In genomic region chr12:3704512-3705348, GRCh38 we compare ENCODE assay signal across 11 cellular contexts. TPM values are rescaled to one million over a fixed set of nuclear protein-coding genes. Genes with fewer than 3 reads are reported as not detected.
DNase-seq lines count a peak whose midpoint lies in the region; ATAC-seq and TF ChIP-seq lines count a peak whose summit lies in the region.
"Had no signal": no experiment of that assay in that cellular context is flagged by ENCODE, and none has a peak within 500 bp of the region (broad histone marks: within the 10 kb centered on the region; RNA-seq: fewer than 3 reads in every experiment).

No MANE protein-coding gene starts in this region.

- H3K9me3 ChIP-seq in breast epithelium, result no peaks in the 10 kb centered on the region
- H3K9me3 ChIP-seq in mucosa of descending colon, result no peaks in the 10 kb centered on the region
- H3K9me3 ChIP-seq in vagina, result no peaks in the 10 kb centered on the region

- H3K4me3 ChIP-seq in breast epithelium (peak overlapping the region in 2 of 3 donors; percentile 8 to 26), coronary artery (peak overlapping the region; percentile 32), mucosa of descending colon (no peak overlapping the region), vagina (peak overlapping the region in 1 of 2 donors; percentile 25)

- H3K4me1 ChIP-seq in breast epithelium (no peaks in the 10 kb centered on the region), mucosa of descending colon (ENCODE audit: low read depth) (no peaks in the 10 kb centered on the region), vagina (peaks cover 8% of the 10 kb centered on the region)

- peaks cover 6% of the 10 kb centered on the region for H3K4me1 Mint-ChIP-seq in MCF 10A (ENCODE audit: insufficient read depth, unreplicated experiment)

- DNase-seq in breast epithelium (ENCODE audit: low spot score in 2 of 2), result no peak
- DNase-seq in MCF 10A (ENCODE audit: unreplicated experiment), result no peak
- no peak for DNase-seq in coronary artery (ENCODE audit: low spot score)
- DNase-seq in mucosa of descending colon, result no peak
- no peak for DNase-seq in vagina (ENCODE audit: extremely low spot score in 2 of 2)
- DNase-seq in SK-N-DZ (ENCODE audit: low spot score), result no peak
- DNase-seq in stimulated activated CD8-positive, alpha-beta memory T cell treated with anti-CD3 and anti-CD28 coated beads, Interleukin-4, amount 100 ng/mL, for 48 hours, result no peak
- DNase-seq: activated gamma-delta T cell; CD4-positive, alpha-beta T cell had no signal

- CTCF ChIA-PET in MCF 10A (lab: Yijun Ruan, JAX), result interaction anchor here (0.6 kb wide), 2 partner anchors 41 to 409 kb away, joined by 3 to 4 read pairs; no protein-coding TSS in a partner anchor

- POLR2A ChIA-PET in MCF 10A (lab: Yijun Ruan, JAX), result no interaction called here

- ATAC-seq in mucosa of descending colon (peak; percentile 43), HG02759 (IDR thresholded peaks at IDR 0.05; ENCODE audit: unreplicated experiment) (no peak)

- intact Hi-C loops in breast epithelium (cut with DNase I; ENCODE audit: low total_unique reads) (no loop called here), MCF 10A (cut with micrococcal nuclease) (no loop called here), mucosa of descending colon (cut with DNase I, micrococcal nuclease) (no loop called here), vagina (cut with DNase I) (no loop called here)

- H3K27me3 ChIP-seq in breast epithelium, result no peaks in the 10 kb centered on the region
- no peaks in the 10 kb centered on the region for H3K27me3 ChIP-seq in vagina

- TF ChIP-seq POLR2A in breast epithelium (IDR thresholded peaks at IDR 0.05) (no peak), vagina (IDR thresholded peaks at IDR 0.05) (no peak)

- no peaks in the 10 kb centered on the region for H3K27me3 Mint-ChIP-seq in MCF 10A (ENCODE audit: insufficient read depth, unreplicated experiment)
- H3K27me3 Mint-ChIP-seq: CD4-positive, alpha-beta T cell had no signal

- no peaks in the 10 kb centered on the region for H3K36me3 Mint-ChIP-seq in MCF 10A (ENCODE audit: insufficient read depth, unreplicated experiment)

- no peak overlapping the region for H3K4me3 Mint-ChIP-seq in MCF 10A (ENCODE audit: unreplicated experiment)
- H3K4me3 Mint-ChIP-seq: CD4-positive, alpha-beta T cell had no signal

- H3K36me3 ChIP-seq in breast epithelium, result no peaks in the 10 kb centered on the region
- H3K36me3 ChIP-seq in mucosa of descending colon (ENCODE audit: low read depth), result no peaks in the 10 kb centered on the region
- no peaks in the 10 kb centered on the region for H3K36me3 ChIP-seq in vagina

- H3K27ac ChIP-seq in breast epithelium (peak overlapping the region; percentile 66 to 76), coronary artery (peak overlapping the region; percentile 48 to 56), vagina (peak overlapping the region; percentile 55)
- H3K27ac ChIP-seq: epithelial cell of prostate had no signal

- H3K27ac Mint-ChIP-seq in MCF 10A (ENCODE audit: low read depth, unreplicated experiment), result no peak overlapping the region
- H3K27ac Mint-ChIP-seq: CD4-positive, alpha-beta T cell had no signal

- TF ChIP-seq CTCF in breast epithelium (IDR thresholded peaks at IDR 0.05), result no peak
- TF ChIP-seq CTCF in MCF 10A (IDR thresholded peaks at IDR 0.05; ENCODE audit: unreplicated experiment), result no peak
- no peak for TF ChIP-seq CTCF in coronary artery (IDR thresholded peaks at IDR 0.05)
- TF ChIP-seq CTCF in mucosa of descending colon (IDR thresholded peaks at IDR 0.05), result no peak
- TF ChIP-seq CTCF in vagina (IDR thresholded peaks at IDR 0.05), result no peak

- no TSS peak for BruUV-seq in MCF 10A (replicated peaks; lab: Mats Ljungman, UMichigan)

- no peaks in the 10 kb centered on the region for H3K9me3 Mint-ChIP-seq in MCF 10A (ENCODE audit: unreplicated experiment)

RNA-seq across cellular contexts. Expression of gene CRACR2A, which starts 48.2 kb away (rescaled TPM):
- total RNA-seq in breast epithelium, result 10 to 100 TPM in 2 of 3 donors, 1 to 10 TPM in 1; 5.3 to 17.3 (median 15.1) TPM
- not detected in 2 replicates for total RNA-seq in MCF 10A (2022)
- total RNA-seq in mucosa of descending colon, result 10 to 100 TPM; 26.9 to 72.5 (median 69.7) TPM
- 4.4 TPM for total RNA-seq in vagina
- polyA plus RNA-seq in SK-N-DZ (2014; cell fraction: cytosol; rRNA removed), result 2.9 and 4.1 TPM in 2 replicates
- 2.2 and 6.7 TPM in 2 replicates for polyA plus RNA-seq in SK-N-DZ (2014; cell fraction: nucleus; rRNA removed)
